In genomic region chr14:80954771-80955299, GRCh38 we compare ENCODE assay signal across 8 cellular contexts. TPM values are rescaled to one million over a fixed set of nuclear protein-coding genes. Genes with fewer than 3 reads are reported as not detected.
A peak's percentile ranks its signal among the peaks of the same experiment; 100 is the strongest.
DNase-seq lines count a peak whose midpoint lies in the region; ATAC-seq lines count a peak whose summit lies in the region.

No MANE protein-coding gene starts in this region.

- no peak overlapping the region for H3K27ac ChIP-seq in effector memory CD4-positive, alpha-beta T cell (ENCODE audit: insufficient read depth, low read length, poor library complexity, severe bottlenecking)

- peaks cover 46% of the 10 kb centered on the region for H3K4me1 Mint-ChIP-seq in activated CD8-positive, alpha-beta T cell treated with anti-CD3 and anti-CD28 coated beads, Interleukin-2, amount 10 ng/mL, durations not matched to agents 7 days and 5 days (ENCODE audit: low read depth)

- H3K27me3 Mint-ChIP-seq in activated CD8-positive, alpha-beta T cell treated with anti-CD3 and anti-CD28 coated beads, Interleukin-2, amount 10 ng/mL, durations not matched to agents 7 days and 5 days (ENCODE audit: low read depth), result peaks cover 23% of the 10 kb centered on the region

- peak; percentile 31 for ATAC-seq in HG03108 (IDR thresholded peaks at IDR 0.05; ENCODE audit: unreplicated experiment)
- ATAC-seq in activated CD8-positive, alpha-beta T cell treated with anti-CD3 and anti-CD28 coated beads, Interleukin-2, amount 10 ng/mL, durations not matched to agents 7 days and 5 days, result peak; percentile 56
- ATAC-seq in HG03039 (IDR thresholded peaks at IDR 0.05; ENCODE audit: unreplicated experiment), result no peak

- peak overlapping the region; percentile 78 for H3K4me3 Mint-ChIP-seq in activated CD8-positive, alpha-beta T cell treated with anti-CD3 and anti-CD28 coated beads, Interleukin-2, amount 10 ng/mL, durations not matched to agents 7 days and 5 days

- no peaks in the 10 kb centered on the region for H3K9me3 Mint-ChIP-seq in activated CD8-positive, alpha-beta T cell treated with anti-CD3 and anti-CD28 coated beads, Interleukin-2, amount 10 ng/mL, durations not matched to agents 7 days and 5 days (ENCODE audit: insufficient read depth)

- POLR2A ChIA-PET in activated CD8-positive, alpha-beta T cell treated with anti-CD3 and anti-CD28 coated beads, Interleukin-2, amount 10 ng/mL, durations not matched to agents 7 days and 5 days (lab: Charles Lee), result interaction anchor here (1.0 to 1.6 kb wide), 4 partner anchors 13 to 215 kb away, joined by 3 to 8 read pairs (median 4); partner anchors contain the start of gene CEP128

- no peaks in the 10 kb centered on the region for H3K4me1 ChIP-seq in effector memory CD4-positive, alpha-beta T cell (ENCODE audit: control insufficient read depth, insufficient read depth, low read length, poor library complexity, severe bottlenecking)

- H3K36me3 ChIP-seq in effector memory CD4-positive, alpha-beta T cell (ENCODE audit: control insufficient read depth, insufficient read depth, low read length), result no peaks in the 10 kb centered on the region

- H3K9me3 ChIP-seq in effector memory CD4-positive, alpha-beta T cell (ENCODE audit: control insufficient read depth, low read length), result no peaks in the 10 kb centered on the region

- peak overlapping the region; percentile 67 for H3K4me3 ChIP-seq in effector memory CD4-positive, alpha-beta T cell (ENCODE audit: insufficient read depth, low read depth, low read length, poor library complexity, severe bottlenecking)

- peak overlapping the region; percentile 71 for H3K27ac Mint-ChIP-seq in activated CD8-positive, alpha-beta T cell treated with anti-CD3 and anti-CD28 coated beads, Interleukin-2, amount 10 ng/mL, durations not matched to agents 7 days and 5 days

- DNase-seq in DMS153 (lab: John Stamatoyannopoulos, UW) (peak; percentile 52), NCI-H524 treated with DMSO at 0.1 percent for 48 hours (lab: John Stamatoyannopoulos, UW) (peak; percentile 34), lung microvascular endothelial cell (ENCODE audit: low read depth in 2 of 2) (peak; percentile 74 to 76)
- peak; percentile 79 for DNase-seq in activated CD8-positive, alpha-beta T cell treated with anti-CD3 and anti-CD28 coated beads, Interleukin-2, amount 10 ng/mL, durations not matched to agents 7 days and 5 days
- DNase-seq in effector memory CD4-positive, alpha-beta T cell, result peak; percentile 45 to 65 (median 55)
- DNase-seq in stimulated activated CD4-positive, alpha-beta T cell treated with anti-CD3 and anti-CD28 coated beads, Interleukin-4, amount 100 ng/mL, for 4 hours, result peak; percentile 66 to 67

- no peaks in the 10 kb centered on the region for H3K27me3 ChIP-seq in effector memory CD4-positive, alpha-beta T cell (replicated peaks; ENCODE audit: control insufficient read depth, insufficient read depth, low read length, poor library complexity, severe bottlenecking)

- peaks cover 3% of the 10 kb centered on the region for H3K36me3 Mint-ChIP-seq in activated CD8-positive, alpha-beta T cell treated with anti-CD3 and anti-CD28 coated beads, Interleukin-2, amount 10 ng/mL, durations not matched to agents 7 days and 5 days (ENCODE audit: low read depth)

- CTCF ChIA-PET in activated CD8-positive, alpha-beta T cell treated with anti-CD3 and anti-CD28 coated beads, Interleukin-2, amount 10 ng/mL, durations not matched to agents 7 days and 5 days (lab: Charles Lee), result interaction anchor here (0.9 to 10.3 kb wide), 10 partner anchors 12 to 216 kb away, joined by 3 to 268 read pairs (median 12); partner anchors contain the start of gene CEP128

RNA-seq across cellular contexts. Expression of gene TSHR, which starts 0.6 kb away (rescaled TPM):
- total RNA-seq in activated CD8-positive, alpha-beta T cell treated with anti-CD3 and anti-CD28 coated beads, Interleukin-2, amount 10 ng/mL, durations not matched to agents 7 days and 5 days, result not detected
- not detected in 2 replicates for total RNA-seq in lung microvascular endothelial cell

RNA-seq across cellular contexts. Expression of gene CEP128, which starts 13.3 kb away (rescaled TPM):
- total RNA-seq in activated CD8-positive, alpha-beta T cell treated with anti-CD3 and anti-CD28 coated beads, Interleukin-2, amount 10 ng/mL, durations not matched to agents 7 days and 5 days, result 10 to 100 TPM; 32.9 to 35.8 TPM
- 2.4 and 3.1 TPM in 2 replicates for total RNA-seq in lung microvascular endothelial cell
